In genomic region chr6:158818008-158818579, GRCh38 we compare ENCODE assay signal across 8 cellular contexts. TPM values are rescaled to one million over a fixed set of nuclear protein-coding genes. Genes with fewer than 3 reads are reported as not detected.
DNase-seq lines count a peak whose midpoint lies in the region; ATAC-seq and TF ChIP-seq lines count a peak whose summit lies in the region.

No MANE protein-coding gene starts in this region.

- H3K4me3 ChIP-seq in lower leg skin (ENCODE audit: low read depth, poor library complexity, severe bottlenecking): peak overlapping the region; percentile 67

- TF ChIP-seq CTCF in lower leg skin (IDR thresholded peaks at IDR 0.05): no peak

- peaks cover 48% of the 10 kb centered on the region for H3K36me3 Mint-ChIP-seq in dendritic cell treated with granulocyte-macrophage colony-stimulating factor and Interleukin-4, amounts not matched to agents 40 ng/mL and 50 ng/mL, for 4 days (ENCODE audit: low read depth)

- intact Hi-C loops in dendritic cell treated with granulocyte-macrophage colony-stimulating factor and Interleukin-4, amounts not matched to agents 40 ng/mL and 50 ng/mL, for 4 days (cut with micrococcal nuclease): loop anchor here (1.0 to 5.0 kb wide), 2 partner anchors 34 to 51 kb away; no protein-coding TSS in a partner anchor
- intact Hi-C loops in lower leg skin (cut with DNase I; ENCODE audit: low total_unique reads): no loop called here

- DNase-seq in NCI-H2196 (lab: John Stamatoyannopoulos, UW; ENCODE audit: unreplicated experiment) (peak; percentile 50), NCI-H2196 treated with DMSO at 0.1 percent for 48 hours (lab: John Stamatoyannopoulos, UW; ENCODE audit: unreplicated experiment) (no peak), NCI-H446 (lab: John Stamatoyannopoulos, UW) (peak; percentile 46 to 77), lower leg skin (ENCODE audit: low spot score in 2 of 2) (peak; percentile 65 to 95)
- DNase-seq in activated CD4-positive, alpha-beta T cell treated with anti-CD3 and anti-CD28 coated beads, Interleukin-2, amount 50 U/mL, for 24 hours (ENCODE audit: low read depth in 1 of 2, low spot score in 1 of 2): peak; percentile 50 to 67
- peak; percentile 62 to 80 (median 63) for DNase-seq in stimulated activated CD4-positive, alpha-beta T cell treated with anti-CD3 and anti-CD28 coated beads, TNF-alpha, amount 100 ng/mL, for 24 hours (ENCODE audit: low read depth in 3 of 3)

- 1% methylated on average over 16 to 37 of the region's 53 CpGs for WGBS in lower leg skin, 2 donors

- H3K4me3 Mint-ChIP-seq in dendritic cell treated with granulocyte-macrophage colony-stimulating factor and Interleukin-4, amounts not matched to agents 40 ng/mL and 50 ng/mL, for 4 days: peak overlapping the region; percentile 96

- H3K27ac Mint-ChIP-seq in dendritic cell treated with granulocyte-macrophage colony-stimulating factor and Interleukin-4, amounts not matched to agents 40 ng/mL and 50 ng/mL, for 4 days: peak overlapping the region; percentile 90

- ATAC-seq in HG02885 (IDR thresholded peaks at IDR 0.05; ENCODE audit: poor library complexity, unreplicated experiment): peak; percentile 40

- peaks cover 44% of the 10 kb centered on the region for H3K4me1 Mint-ChIP-seq in dendritic cell treated with granulocyte-macrophage colony-stimulating factor and Interleukin-4, amounts not matched to agents 40 ng/mL and 50 ng/mL, for 4 days (ENCODE audit: low read depth)

- H3K9me3 Mint-ChIP-seq in dendritic cell treated with granulocyte-macrophage colony-stimulating factor and Interleukin-4, amounts not matched to agents 40 ng/mL and 50 ng/mL, for 4 days: no peaks in the 10 kb centered on the region

- TF ChIP-seq POLR2A in lower leg skin (IDR thresholded peaks at IDR 0.05): peak in 1 of 2 donors; percentile 46

- H3K27me3 Mint-ChIP-seq in dendritic cell treated with granulocyte-macrophage colony-stimulating factor and Interleukin-4, amounts not matched to agents 40 ng/mL and 50 ng/mL, for 4 days: peaks cover 3% of the 10 kb centered on the region

RNA-seq across cellular contexts. Expression of gene EZR, which starts 1.1 kb away (rescaled TPM):
- 100 to 1,000 TPM; 200 to 235 (median 212) TPM for total RNA-seq in lower leg skin
